Comparison of ENCODE assay signal across 16 cellular contexts in genomic region chr7:130559184-130559583, GRCh38.
"Had no signal": no experiment of that assay in that cellular context is flagged by ENCODE, and none has a peak within 500 bp of the region (broad histone marks: within the 10 kb centered on the region; RNA-seq: fewer than 3 reads in every experiment).

No MANE protein-coding gene starts in this region.

- H3K27me3 Mint-ChIP-seq: naive B cell; stimulated activated naive B cell treated with anti-CD40 and anti-IgM and Interleukin-4, amounts not matched to agents 10 μg/mL and 1 μg/mL and 100 μg/mL, for 72 hours; stimulated activated naive CD8-positive, alpha-beta T cell treated with anti-CD3 and anti-CD28 coated beads, Interleukin-15, amount 100 ng/mL, for 72 hours had no signal

- H3K4me3 Mint-ChIP-seq: immature natural killer cell; naive B cell; nephron; stimulated activated naive B cell treated with anti-CD40 and anti-IgM and Interleukin-4, amounts not matched to agents 10 μg/mL and 1 μg/mL and 100 μg/mL, for 72 hours; stimulated activated naive CD8-positive, alpha-beta T cell treated with anti-CD3 and anti-CD28 coated beads, Interleukin-15, amount 100 ng/mL, for 72 hours had no signal

- ATAC-seq: left lung; stimulated activated naive B cell treated with anti-CD40 and anti-IgM and Interleukin-4, amounts not matched to agents 10 μg/mL and 1 μg/mL and 100 μg/mL, for 72 hours; stimulated activated naive CD8-positive, alpha-beta T cell treated with anti-CD3 and anti-CD28 coated beads, Interleukin-15, amount 100 ng/mL, for 72 hours had no signal

- DNase-seq: cortex of kidney; dorsolateral prefrontal cortex; effector CD8-positive, alpha-beta T cell; immature natural killer cell; left lung; mesenchymal stem cell; midbrain; naive B cell; sigmoid colon; stimulated activated CD4-positive, alpha-beta T cell treated with anti-CD3 and anti-CD28 coated beads, Interleukin-2, amount 100 ng/mL, for 24 hours; stimulated activated CD4-positive, alpha-beta T cell treated with anti-CD3 and anti-CD28 coated beads, Interleukin-4, amount 100 ng/mL, for 4 hours; stimulated activated naive B cell treated with anti-CD40 and anti-IgM and Interleukin-4, amounts not matched to agents 10 μg/mL and 1 μg/mL and 100 μg/mL, for 72 hours; stimulated activated naive CD8-positive, alpha-beta T cell treated with anti-CD3 and anti-CD28 coated beads, Interleukin-15, amount 100 ng/mL, for 72 hours; substantia nigra; transverse colon had no signal

- H3K4me1 Mint-ChIP-seq: immature natural killer cell; nephron; stimulated activated naive CD8-positive, alpha-beta T cell treated with anti-CD3 and anti-CD28 coated beads, Interleukin-15, amount 100 ng/mL, for 72 hours had no signal

- H3K27ac Mint-ChIP-seq: immature natural killer cell; nephron; stimulated activated naive B cell treated with anti-CD40 and anti-IgM and Interleukin-4, amounts not matched to agents 10 μg/mL and 1 μg/mL and 100 μg/mL, for 72 hours; stimulated activated naive CD8-positive, alpha-beta T cell treated with anti-CD3 and anti-CD28 coated beads, Interleukin-15, amount 100 ng/mL, for 72 hours had no signal

- H3K9me3 Mint-ChIP-seq: immature natural killer cell; naive B cell; stimulated activated naive B cell treated with anti-CD40 and anti-IgM and Interleukin-4, amounts not matched to agents 10 μg/mL and 1 μg/mL and 100 μg/mL, for 72 hours had no signal
